In the genomic region with DNA sequence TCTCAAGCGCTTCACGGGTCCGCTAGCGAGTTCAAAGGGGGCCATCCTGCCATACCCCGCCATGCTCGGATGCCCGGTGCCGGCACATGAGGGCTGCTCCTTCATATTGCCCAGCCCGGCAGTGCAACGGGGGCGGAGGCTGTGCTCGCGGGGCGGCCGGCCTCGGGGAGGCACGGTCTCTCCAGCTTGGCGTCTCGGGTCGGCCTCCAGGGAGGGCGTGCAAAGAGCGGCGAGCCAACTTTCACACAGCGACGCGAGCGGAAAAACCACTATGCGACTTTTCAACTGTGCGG, we compare ENCODE assay signal across 8 cellular contexts.
DNase-seq lines count a peak whose midpoint lies in the region; ATAC-seq and TF ChIP-seq lines count a peak whose summit lies in the region.

No MANE protein-coding gene starts in this region.

- POLR2A ChIA-PET in CD4-positive, alpha-beta memory T cell (lab: Charles Lee; ENCODE audit: partially characterized antibody) = interaction anchor here (0.6 to 6.6 kb wide), 20 partner anchors 11 to 145 kb away, joined by 3 to 156 read pairs (median 4); no protein-coding TSS in a partner anchor
- POLR2A ChIA-PET in activated B cell treated with CpG ODN at 0.5 μM for 24 hours (lab: Charles Lee) = interaction anchor here (1.8 kb wide), 1 partner anchor 89 kb away, joined by 24 read pairs; no protein-coding TSS in a partner anchor

- H3K9me3 ChIP-seq in CD4-positive, alpha-beta memory T cell (ENCODE audit: control insufficient read depth in 1 of 2, low read length in 2 of 2) = no peaks in the 10 kb centered on the region
- H3K9me3 ChIP-seq in HAP-1 = no peaks in the 10 kb centered on the region
- H3K9me3 ChIP-seq in left ventricle myocardium inferior (replicated peaks) = no peaks in the 10 kb centered on the region

- CTCF ChIA-PET in CD4-positive, alpha-beta memory T cell (lab: Charles Lee; ENCODE audit: partially characterized antibody) = interaction anchor here (0.8 to 1.8 kb wide), 6 partner anchors 9 to 135 kb away, joined by 3 to 21 read pairs (median 8); no protein-coding TSS in a partner anchor
- CTCF ChIA-PET in activated B cell treated with CpG ODN at 0.5 μM for 24 hours (lab: Charles Lee) = interaction anchor here (1.1 kb wide), 1 partner anchor 136 kb away, joined by 3 read pairs; no protein-coding TSS in a partner anchor

- peaks cover 4 to 39% of the 10 kb centered on the region in 2 donors for H3K36me3 Mint-ChIP-seq in CD4-positive, alpha-beta memory T cell
- H3K36me3 Mint-ChIP-seq in activated B cell treated with CpG ODN at 0.5 μM for 24 hours (ENCODE audit: low read depth) = peaks cover 2% of the 10 kb centered on the region

- DNase-seq in CD4-positive, alpha-beta memory T cell = no peak
- DNase-seq in HAP-1 (ENCODE audit: low spot score in 2 of 2) = peak in 1 of 2 experiments; percentile 9
- DNase-seq in activated B cell treated with CpG ODN at 0.5 μM for 24 hours = no peak
- no peak for DNase-seq in left ventricle myocardium inferior
- no peak for DNase-seq in skeletal muscle cell (ENCODE audit: low read depth)
- no peak for DNase-seq in SHP77 (lab: John Stamatoyannopoulos, UW)
- DNase-seq in SIG-M5 treated with dmso at 0.1 percent for 504 hours (lab: John Stamatoyannopoulos, UW; ENCODE audit: unreplicated experiment) = no peak
- no peak for DNase-seq in activated CD4-positive, alpha-beta T cell treated with anti-CD3 and anti-CD28 coated beads, Interleukin-2, amount 50 U/mL, for 48 hours

- H3K27ac Mint-ChIP-seq in CD4-positive, alpha-beta memory T cell = peak overlapping the region; percentile 96 to 99 (median 99)
- H3K27ac Mint-ChIP-seq in activated B cell treated with CpG ODN at 0.5 μM for 24 hours = no peak overlapping the region

- H3K27ac ChIP-seq in CD4-positive, alpha-beta memory T cell (ENCODE audit: low read depth, low read length) = peak overlapping the region; percentile 81
- peak overlapping the region; percentile 89 for H3K27ac ChIP-seq in left ventricle myocardium inferior (replicated peaks)

- TF ChIP-seq CTCF in activated B cell treated with CpG ODN at 0.5 μM for 24 hours (IDR thresholded peaks at IDR 0.05) (no peak), left ventricle myocardium inferior (IDR thresholded peaks at IDR 0.05; ENCODE audit: borderline replicate concordance) (no peak)

- H3K4me1 ChIP-seq in CD4-positive, alpha-beta memory T cell (ENCODE audit: insufficient read depth, low read length) = peaks cover 64% of the 10 kb centered on the region
- H3K4me1 ChIP-seq in HAP-1 = no peaks in the 10 kb centered on the region
- peaks cover 90% of the 10 kb centered on the region for H3K4me1 ChIP-seq in left ventricle myocardium inferior

- H3K9me3 Mint-ChIP-seq in CD4-positive, alpha-beta memory T cell = peaks cover 0 to 3% (median 0%) of the 10 kb centered on the region in 8 donors
- no peaks in the 10 kb centered on the region for H3K9me3 Mint-ChIP-seq in activated B cell treated with CpG ODN at 0.5 μM for 24 hours

- H3K4me3 ChIP-seq in CD4-positive, alpha-beta memory T cell (ENCODE audit: low read length in 2 of 2) = peak overlapping the region; percentile 84 to 93
- H3K4me3 ChIP-seq in HAP-1 (peak overlapping the region; percentile 20), left ventricle myocardium inferior (peak overlapping the region; percentile 76), skeletal muscle cell (ENCODE audit: low read depth, low read length) (peak overlapping the region; percentile 91)

- no peaks in the 10 kb centered on the region for H3K27me3 Mint-ChIP-seq in CD4-positive, alpha-beta memory T cell
- H3K27me3 Mint-ChIP-seq in activated B cell treated with CpG ODN at 0.5 μM for 24 hours = peaks cover 14% of the 10 kb centered on the region

- intact Hi-C loops in CD4-positive, alpha-beta memory T cell (cut with micrococcal nuclease) = loop anchor here (1.0 to 10.0 kb wide), 6 partner anchors 46 to 579 kb away; partner anchors contain the start of gene PLK2
- intact Hi-C loops in activated B cell treated with CpG ODN at 0.5 μM for 24 hours (cut with micrococcal nuclease) (loop anchor here (1.0 to 5.0 kb wide), 2 partner anchors 88 to 758 kb away; no protein-coding TSS in a partner anchor), left ventricle myocardium inferior (cut with micrococcal nuclease) (loop anchor here (5.0 kb wide), 2 partner anchors 88 to 133 kb away; no protein-coding TSS in a partner anchor)

- H3K4me1 Mint-ChIP-seq in CD4-positive, alpha-beta memory T cell = peaks cover 41 to 83% (median 56%) of the 10 kb centered on the region in 4 donors
- peaks cover 30% of the 10 kb centered on the region for H3K4me1 Mint-ChIP-seq in activated B cell treated with CpG ODN at 0.5 μM for 24 hours

- in situ Hi-C loops in HAP-1 (cut with MboI; ENCODE audit: low sequenced_read_pairs) = no loop called here

- H3K27me3 ChIP-seq in CD4-positive, alpha-beta memory T cell (ENCODE audit: insufficient read depth, low read length) = no peaks in the 10 kb centered on the region
- H3K27me3 ChIP-seq in HAP-1 (ENCODE audit: low read depth) = peaks cover 49% of the 10 kb centered on the region
- H3K27me3 ChIP-seq in left ventricle myocardium inferior (ENCODE audit: low read depth) = no peaks in the 10 kb centered on the region

- H3K4me3 Mint-ChIP-seq in CD4-positive, alpha-beta memory T cell = peak overlapping the region; percentile 89 to 98 (median 96)
- peak overlapping the region; percentile 94 for H3K4me3 Mint-ChIP-seq in activated B cell treated with CpG ODN at 0.5 μM for 24 hours

- ATAC-seq in activated B cell treated with CpG ODN at 0.5 μM for 24 hours (ENCODE audit: low read depth) = no peak

- no peaks in the 10 kb centered on the region for H3K36me3 ChIP-seq in CD4-positive, alpha-beta memory T cell (ENCODE audit: insufficient read depth, low read length)
- H3K36me3 ChIP-seq in HAP-1 (replicated peaks) = no peaks in the 10 kb centered on the region
- H3K36me3 ChIP-seq in left ventricle myocardium inferior = no peaks in the 10 kb centered on the region

Comparison
In these comparisons a context has a peak if more than half of its experiments do, and no peak if none do; other contexts are left out.
1. H3K4me3 ChIP-seq: peak in every context shown above with its lines; median percentile 91 in skeletal muscle cell; 88 in CD4-positive, alpha-beta memory T cell; 76 in left ventricle myocardium inferior; 20 in HAP-1.